In genomic region chr7:77693830-77694583, GRCh38 we compare ENCODE assay signal across 11 cellular contexts. TPM values are rescaled to one million over a fixed set of nuclear protein-coding genes. Genes with fewer than 3 reads are reported as not detected.
DNase-seq lines count a peak whose midpoint lies in the region; ATAC-seq, FAIRE-seq and TF ChIP-seq lines count a peak whose summit lies in the region.
"Had no signal": no experiment of that assay in that cellular context is flagged by ENCODE, and none has a peak within 500 bp of the region (broad histone marks: within the 10 kb centered on the region; RNA-seq: fewer than 3 reads in every experiment).

No MANE protein-coding gene starts in this region.

- TF ChIP-seq CTCF in SK-N-SH (IDR thresholded peaks at IDR 0.05) (no peak), OCI-LY1 (IDR thresholded peaks at IDR 0.05; ENCODE audit: low read length) (no peak), endothelial cell of umbilical vein (IDR thresholded peaks at IDR 0.05; ENCODE audit: extremely low read depth in 1 of 2, insufficient read depth in 1 of 2, low read depth in 1 of 2, low read length in 2 of 2) (no peak), pancreas (IDR thresholded peaks at IDR 0.05) (no peak)

- H3K9me2 ChIP-seq in SK-N-SH (no peaks in the 10 kb centered on the region), OCI-LY1 (ENCODE audit: low read depth, low read length) (no peaks in the 10 kb centered on the region)

- TSS peak; percentile 1 for BruUV-seq in endothelial cell of umbilical vein (replicated peaks; lab: Mats Ljungman, UMichigan)

- H3K9me3 ChIP-seq in SK-N-SH: no peaks in the 10 kb centered on the region
- no peaks in the 10 kb centered on the region for H3K9me3 ChIP-seq in OCI-LY1 (ENCODE audit: low read length)
- H3K9me3 ChIP-seq in endothelial cell of umbilical vein (replicated peaks; ENCODE audit: control insufficient read depth, insufficient read depth, low read length): no peaks in the 10 kb centered on the region
- H3K9me3 ChIP-seq in pancreas: no peaks in the 10 kb centered on the region
- H3K9me3 ChIP-seq: tibial nerve had no signal

- 95% methylated on average over 14 of the region's 14 CpGs for WGBS in SK-N-SH (ENCODE audit: low lambda C conversion rate)
- 47 to 51% methylated on average over 14 of the region's 14 CpGs for WGBS in pancreas, 2 donors

- CTCF ChIA-PET in SK-N-SH (lab: Yijun Ruan, JAX) (interaction anchor here (1.0 to 3.5 kb wide), 7 partner anchors 9 to 105 kb away, joined by 3 to 23 read pairs (median 4); partner anchors contain the start of genes PHTF2 and TMEM60), endothelial cell of umbilical vein (lab: Charles Lee) (no interaction called here)

- H3K4me1 ChIP-seq in SK-N-SH (ENCODE audit: control insufficient read depth in 1 of 2, insufficient read depth in 2 of 2, low read depth in 1 of 2, low read length in 1 of 2) (peaks cover 3 to 6% of the 10 kb centered on the region in 2 experiments; a peak in 3 of 4 replicates), OCI-LY1 (ENCODE audit: insufficient read depth, low read length, severe bottlenecking) (peaks cover 31% of the 10 kb centered on the region), endothelial cell of umbilical vein (ENCODE audit: control insufficient read depth, extremely low read depth, insufficient read depth, low read length) (peaks cover 19% of the 10 kb centered on the region), pancreas (peaks cover 12 to 35% (median 19%) of the 10 kb centered on the region in 3 donors)

- H4K20me1 ChIP-seq in SK-N-SH (ENCODE audit: insufficient read depth) (peaks cover 15% of the 10 kb centered on the region), OCI-LY1 (ENCODE audit: insufficient read depth, low read length) (no peaks in the 10 kb centered on the region), endothelial cell of umbilical vein (replicated peaks; ENCODE audit: control insufficient read depth, extremely low read depth, insufficient read depth, low read length) (no peaks in the 10 kb centered on the region)

- H3K9me1 ChIP-seq in endothelial cell of umbilical vein (replicated peaks; ENCODE audit: control insufficient read depth, extremely low read depth, insufficient read depth, low read length): no peaks in the 10 kb centered on the region

- FAIRE-seq in endothelial cell of umbilical vein (lab: Jason Lieb, UNC): no peak
- FAIRE-seq in pancreas (lab: Jason Lieb, UNC): no peak

- peaks cover 12% of the 10 kb centered on the region for H3F3A ChIP-seq in SK-N-SH (replicated peaks; ENCODE audit: insufficient read depth)
- H3F3A ChIP-seq in OCI-LY1 (ENCODE audit: insufficient read depth, low read length): no peaks in the 10 kb centered on the region

- H3K79me2 ChIP-seq in SK-N-SH (ENCODE audit: insufficient read depth) (peaks cover 84% of the 10 kb centered on the region), OCI-LY1 (ENCODE audit: insufficient read depth, low read length) (peaks cover 59% of the 10 kb centered on the region), endothelial cell of umbilical vein (ENCODE audit: control insufficient read depth, insufficient read depth, low read length) (peaks cover 28% of the 10 kb centered on the region)

- no peak for TF ChIP-seq EP300 in SK-N-SH (IDR thresholded peaks at IDR 0.05; ENCODE audit: borderline replicate concordance in 1 of 2, low read depth in 1 of 2, low read length in 1 of 2)

- no peak overlapping the region for H3K27ac ChIP-seq in SK-N-SH (ENCODE audit: low read depth in 2 of 2, low read length in 1 of 2)
- H3K27ac ChIP-seq in OCI-LY1 (ENCODE audit: low read depth, low read length, poor library complexity, severe bottlenecking): no peak overlapping the region
- H3K27ac ChIP-seq in endothelial cell of umbilical vein (ENCODE audit: insufficient read depth, low read depth, low read length): no peak overlapping the region
- H3K27ac ChIP-seq in pancreas: peak overlapping the region in 2 of 4 donors; percentile 76 to 82
- H3K27ac ChIP-seq: tibial nerve had no signal

- intact Hi-C loops in endothelial cell of umbilical vein (cut with micrococcal nuclease) (no loop called here), pancreas (cut with DNase I) (no loop called here)

- H3K9ac ChIP-seq in SK-N-SH (no peak overlapping the region), OCI-LY1 (ENCODE audit: low read length) (no peak overlapping the region; the same call in 1 of the 2 replicates), endothelial cell of umbilical vein (replicated peaks; ENCODE audit: extremely low read depth, insufficient read depth, low read length) (no peak overlapping the region)

- no peak for DNase-seq in SK-N-SH
- no peak for DNase-seq in endothelial cell of umbilical vein (ENCODE audit: low read depth, low spot score)
- no peak for DNase-seq in pancreas
- no peak for DNase-seq in SK-N-DZ (ENCODE audit: low spot score)
- DNase-seq: effector CD4-positive, alpha-beta T cell; NCI-H1105 had no signal

- TF ChIP-seq POLR2A in endothelial cell of umbilical vein (IDR thresholded peaks at IDR 0.05; ENCODE audit: low read depth, low read length): no peak

- H3K4me3 ChIP-seq in SK-N-SH (ENCODE audit: low read depth in 2 of 2, low read length in 1 of 2) (no peak overlapping the region), OCI-LY1 (ENCODE audit: low read depth, low read length, poor library complexity, severe bottlenecking) (peak overlapping the region; percentile 80), endothelial cell of umbilical vein (replicated peaks in 1 of 3; ENCODE audit: insufficient read depth in 1 of 3, low read depth in 1 of 3, low read length in 3 of 3) (no peak overlapping the region), pancreas (peak overlapping the region; percentile 6 to 98 (median 56))

- dilution Hi-C loops in endothelial cell of umbilical vein (cut with MboI; ENCODE audit: extremely low pct_ligation_motif_present, low sequenced_read_pairs): no loop called here

- peak overlapping the region; percentile 60 for H3K4me2 ChIP-seq in SK-N-SH
- H3K4me2 ChIP-seq in OCI-LY1 (ENCODE audit: low read length): peak overlapping the region; percentile 52
- peak overlapping the region; percentile 22 for H3K4me2 ChIP-seq in endothelial cell of umbilical vein (ENCODE audit: insufficient read depth, low read length)

- ATAC-seq in SK-N-SH treated with all-trans-retinoic acid at 6 μM for 48 hours: no peak
- no peak for ATAC-seq in pancreas
- no peak for ATAC-seq in GM21786 (IDR thresholded peaks at IDR 0.05; ENCODE audit: unreplicated experiment)
- no peak for ATAC-seq in GM19023 (IDR thresholded peaks at IDR 0.05; ENCODE audit: unreplicated experiment)

- no peak overlapping the region for H2AFZ ChIP-seq in SK-N-SH (ENCODE audit: low read depth)
- H2AFZ ChIP-seq in OCI-LY1 (ENCODE audit: low read length): no peak overlapping the region
- no peak overlapping the region for H2AFZ ChIP-seq in endothelial cell of umbilical vein (ENCODE audit: low read depth, low read length)

- POLR2A ChIA-PET in SK-N-SH (lab: Yijun Ruan, JAX) (no interaction called here), endothelial cell of umbilical vein (lab: Charles Lee) (no interaction called here)

- no peaks in the 10 kb centered on the region for H3K36me3 ChIP-seq in SK-N-SH (replicated peaks in 1 of 2; ENCODE audit: control insufficient read depth in 1 of 2, insufficient read depth in 2 of 2, low read length in 1 of 2)
- peaks cover 45% of the 10 kb centered on the region for H3K36me3 ChIP-seq in OCI-LY1 (ENCODE audit: insufficient read depth, low read length)
- no peaks in the 10 kb centered on the region for H3K36me3 ChIP-seq in endothelial cell of umbilical vein (ENCODE audit: control insufficient read depth in 2 of 2, extremely low read depth in 1 of 2, insufficient read depth in 2 of 2, low read length in 2 of 2)
- H3K36me3 ChIP-seq in pancreas: no peaks in the 10 kb centered on the region

- H3K27me3 ChIP-seq in SK-N-SH (ENCODE audit: insufficient read depth): no peaks in the 10 kb centered on the region
- H3K27me3 ChIP-seq in OCI-LY1 (ENCODE audit: insufficient read depth, low read length): no peaks in the 10 kb centered on the region
- H3K27me3 ChIP-seq in endothelial cell of umbilical vein (ENCODE audit: control insufficient read depth in 2 of 2, insufficient read depth in 2 of 2, low read length in 2 of 2): no peaks in the 10 kb centered on the region
- no peaks in the 10 kb centered on the region for H3K27me3 ChIP-seq in pancreas
- H3K27me3 ChIP-seq: tibial nerve had no signal

- no peak for TF ChIP-seq RAD21 in SK-N-SH (IDR thresholded peaks at IDR 0.05; ENCODE audit: low read length)

TF ChIP-seq in SK-N-SH treated with all-trans-retinoic acid at 6 μM for 48 hours, 23 proteins besides CTCF, POLR2A, EP300 and RAD21:
- TF ChIP-seq ZFP3 (CRISPR knock-in tag; IDR thresholded peaks at IDR 0.05) (no peak), TCF4 (CRISPR knock-in tag; IDR thresholded peaks at IDR 0.05; ENCODE audit: borderline replicate concordance) (no peak), ZNF8 (CRISPR knock-in tag; IDR thresholded peaks at IDR 0.05) (no peak), ESRRG (CRISPR knock-in tag; IDR thresholded peaks at IDR 0.05) (no peak)

TF ChIP-seq in endothelial cell of umbilical vein, 7 proteins besides CTCF, POLR2A, EP300 and RAD21 (continues in another document):
- TF ChIP-seq MYC (IDR thresholded peaks at IDR 0.05; ENCODE audit: low read depth, low read length) (no peak), FOS (IDR thresholded peaks at IDR 0.05; ENCODE audit: borderline replicate concordance, insufficient read depth, low read length) (no peak), POLR2AphosphoS5 (IDR thresholded peaks at IDR 0.05; ENCODE audit: insufficient read depth, low read depth, low read length) (no peak), JUN (IDR thresholded peaks at IDR 0.05; ENCODE audit: borderline replicate concordance, insufficient read depth, insufficient read length, low read depth) (no peak), MAX (IDR thresholded peaks at IDR 0.05; ENCODE audit: insufficient read depth, insufficient read length) (no peak)

RNA-seq across cellular contexts. Expression of gene RSBN1L, which starts 2.3 kb away (rescaled TPM):
- polyA plus RNA-seq in SK-N-SH (2012; rRNA removed): 5.6 and 6.5 TPM in 2 replicates
- 7.5 and 8.8 TPM in 2 replicates for polyA plus RNA-seq in SK-N-SH (2012; cell fraction: cytosol; rRNA removed)
- 5.7 and 10.8 TPM in 2 replicates for polyA plus RNA-seq in SK-N-SH (2012; cell fraction: nucleus; rRNA removed)
- total RNA-seq in endothelial cell of umbilical vein: 13.1 and 13.3 TPM in 2 replicates
- polyA plus RNA-seq in endothelial cell of umbilical vein: 3.0 and 3.4 TPM in 2 replicates
- polyA plus RNA-seq in endothelial cell of umbilical vein (2011; cell fraction: cytosol; rRNA removed): 4.3 and 4.5 TPM in 2 replicates
- polyA plus RNA-seq in endothelial cell of umbilical vein (2011; cell fraction: nucleus; rRNA removed): 7.1 and 9.2 TPM in 2 replicates
- 6.7 and 11.1 TPM in 2 replicates for polyA plus RNA-seq in endothelial cell of umbilical vein (2012)
- 8.3 and 10.1 TPM in 2 replicates for polyA minus RNA-seq in endothelial cell of umbilical vein
- polyA minus RNA-seq in endothelial cell of umbilical vein (2011; cell fraction: cytosol; rRNA and poly(A)+ RNA removed): 16.0 TPM
- 9.2 and 12.3 TPM in 2 replicates for polyA minus RNA-seq in endothelial cell of umbilical vein (2011; cell fraction: nucleus; rRNA and poly(A)+ RNA removed)
- total RNA-seq in pancreas: 10 to 100 TPM in 2 of 6 donors, 1 to 10 TPM in 4; 7.6 to 14.3 (median 9.0) TPM
- 1 to 10 TPM; 5.0 to 9.7 TPM for polyA plus RNA-seq in pancreas
- polyA plus RNA-seq in SK-N-DZ (2014; cell fraction: cytosol; rRNA removed): 14.4 and 18.4 TPM in 2 replicates
- polyA plus RNA-seq in SK-N-DZ (2014; cell fraction: nucleus; rRNA removed): 14.6 and 18.3 TPM in 2 replicates

Comparison
In these comparisons a context has a peak if more than half of its experiments do, and no peak if none do; other contexts are left out.
1. H3K4me3 ChIP-seq: peak in OCI-LY1 (single experiment) and pancreas (4 of 4); none in SK-N-SH (0 of 2) and endothelial cell of umbilical vein (0 of 3).
2. Peak in every context shown above with its lines, with median percentiles within 50 percentile points of each other: H3K4me2 ChIP-seq.